10 cellular contexts compared by ENCODE assay signal in the genomic region with DNA sequence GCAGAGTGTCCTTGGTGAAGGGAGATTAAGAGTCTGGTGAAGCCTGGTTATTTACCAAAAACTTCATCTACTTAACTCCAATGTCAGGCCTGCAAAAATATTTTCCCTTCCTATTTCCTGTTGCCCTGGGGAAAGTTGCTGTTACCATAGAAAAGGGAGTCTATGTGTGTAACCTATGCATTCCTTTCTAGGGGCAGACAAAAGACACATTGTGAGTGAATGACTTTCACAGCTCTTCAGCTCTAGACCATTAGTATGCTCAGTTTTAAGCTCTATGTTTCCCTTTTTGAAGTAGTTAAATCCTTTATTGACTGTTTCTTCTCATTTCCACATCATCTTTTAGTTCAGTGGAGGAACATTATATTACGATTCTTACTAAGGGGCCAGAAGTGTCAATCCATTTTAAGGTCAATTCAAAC. TPM values are rescaled to one million over a fixed set of nuclear protein-coding genes. Genes with fewer than 3 reads are reported as not detected.
DNase-seq lines count a peak whose midpoint lies in the region; ATAC-seq and TF ChIP-seq lines count a peak whose summit lies in the region.
"Had no signal": no experiment of that assay in that cellular context is flagged by ENCODE, and none has a peak within 500 bp of the region (broad histone marks: within the 10 kb centered on the region; RNA-seq: fewer than 3 reads in every experiment).

No MANE protein-coding gene starts in this region.

- H4K91ac ChIP-seq in IMR-90 (ENCODE audit: insufficient read depth, low read depth, low read length) = no peak overlapping the region; the same call in 1 of the 2 replicates

- H3K9me1 ChIP-seq in IMR-90 (ENCODE audit: insufficient read depth, low read length) = no peaks in the 10 kb centered on the region; the same call in 1 of the 2 replicates

- CTCF ChIA-PET in IMR-90 (lab: Yijun Ruan, JAX) = no interaction called here

- H2AK5ac ChIP-seq in IMR-90 (ENCODE audit: low read depth, low read length) = no peak overlapping the region

- H3K4me2 ChIP-seq in IMR-90 (ENCODE audit: low read depth, low read length) = no peak overlapping the region

- ATAC-seq in IMR-90 (ENCODE audit: low read depth) (peak; percentile 16; the same call in 1 of the 2 replicates), left lung (no peak), GM18858 (IDR thresholded peaks at IDR 0.05; ENCODE audit: unreplicated experiment) (no peak)
- ATAC-seq: GM12878 had no signal

- no peak overlapping the region for H3K56ac ChIP-seq in IMR-90 (ENCODE audit: extremely low read depth, insufficient read depth, low read length)

- no peak for TF ChIP-seq POLR2A in IMR-90 (IDR thresholded peaks at IDR 0.05; ENCODE audit: low read depth, low read length)

- dilution Hi-C loops in IMR-90 (cut with HindIII; ENCODE audit: low sequenced_read_pairs, unreplicated experiment) = no loop called here

- no TSS peak for BruUV-seq in IMR-90 (replicated peaks; lab: Mats Ljungman, UMichigan)

- H3K27ac ChIP-seq in IMR-90 (ENCODE audit: insufficient read depth, low read length) (no peak overlapping the region), left lung (no peak overlapping the region)

- H3K4ac ChIP-seq in IMR-90 (ENCODE audit: low read depth, low read length) = no peak overlapping the region; the same call in 1 of the 2 replicates

- peak overlapping the region; percentile 73 for H3K18ac ChIP-seq in IMR-90 (ENCODE audit: low read depth, low read length)

- H3K4me1 ChIP-seq in IMR-90 (ENCODE audit: control insufficient read depth, insufficient read depth, low read length) (peaks cover 1% of the 10 kb centered on the region), left lung (peaks cover 3 to 8% of the 10 kb centered on the region in 2 donors)

- no peak for TF ChIP-seq RAD21 in IMR-90 (IDR thresholded peaks at IDR 0.05; ENCODE audit: low read length)

- H3K27me3 ChIP-seq in IMR-90 (ENCODE audit: control insufficient read depth, insufficient read depth, low read length) = no peaks in the 10 kb centered on the region
- no peaks in the 10 kb centered on the region for H3K27me3 ChIP-seq in left lung
- no peaks in the 10 kb centered on the region for H3K27me3 ChIP-seq in MG63

- TF ChIP-seq CTCF in AG10803 (conservative IDR thresholded peaks at IDR 0.05; ENCODE audit: low read length) = no peak
- no peak for TF ChIP-seq CTCF in IMR-90 (conservative IDR thresholded peaks at IDR 0.05; ENCODE audit: low read depth, low read length)
- no peak for TF ChIP-seq CTCF in choroid plexus epithelial cell (conservative IDR thresholded peaks at IDR 0.05; ENCODE audit: low read depth, low read length)
- no peak for TF ChIP-seq CTCF in left lung (IDR thresholded peaks at IDR 0.05)

- H3K9me3 ChIP-seq in IMR-90 (ENCODE audit: control insufficient read depth, insufficient read depth, low read length) (no peaks in the 10 kb centered on the region), left lung (no peaks in the 10 kb centered on the region), MG63 (no peaks in the 10 kb centered on the region)

- peak overlapping the region; percentile 32 for H2BK5ac ChIP-seq in IMR-90 (ENCODE audit: low read depth, low read length, poor library complexity, severe bottlenecking)

- no peak overlapping the region for H2AFZ ChIP-seq in IMR-90 (replicated peaks; ENCODE audit: low read length, poor library complexity)

- DNase-seq in AG10803 (ENCODE audit: low read depth) = peak; percentile 70
- DNase-seq in IMR-90 = peak; percentile 52
- peak; percentile 87 for DNase-seq in choroid plexus epithelial cell (ENCODE audit: low read depth)
- DNase-seq in kidney tubule cell (ENCODE audit: low spot score) = peak; percentile 85
- DNase-seq in left lung = no peak
- no peak for DNase-seq in activated naive CD4-positive, alpha-beta T cell (lab: John Stamatoyannopoulos, UW)
- no peak for DNase-seq in MG63
- DNase-seq: glutamatergic neuron had no signal

- H3K9ac ChIP-seq in IMR-90 (ENCODE audit: low read depth, low read length) = no peak overlapping the region

- peak overlapping the region in 1 of 2 experiments; percentile 33; a peak in 2 of 4 replicates for H4K8ac ChIP-seq in IMR-90 (ENCODE audit: low read depth in 2 of 2, low read length in 2 of 2)

- H4K20me1 ChIP-seq in IMR-90 (ENCODE audit: insufficient read depth, low read length) = no peaks in the 10 kb centered on the region

- H2AK9ac ChIP-seq in IMR-90 (replicated peaks; ENCODE audit: low read depth, low read length, poor library complexity) = no peak overlapping the region

- WGBS in IMR-90 (ENCODE audit: extremely low coverage in 2 of 2, insufficient read length in 1 of 2), 2 experiments = no CpG with 5 or more reads among the region's 1 CpG

- no peaks in the 10 kb centered on the region for H3K79me1 ChIP-seq in IMR-90 (ENCODE audit: low read depth in 1 of 2, low read length in 2 of 2)

- peak overlapping the region; percentile 1; the same call in 1 of the 3 replicates for H2BK15ac ChIP-seq in IMR-90 (ENCODE audit: low read depth, low read length)

- peak overlapping the region; percentile 54; the same call in 1 of the 2 replicates for H2BK120ac ChIP-seq in IMR-90 (ENCODE audit: low read depth, low read length)

- POLR2A ChIA-PET in IMR-90 (lab: Charles Lee; ENCODE audit: unreplicated experiment) = no interaction called here

- H3K23ac ChIP-seq in IMR-90 (ENCODE audit: low read depth, low read length) = no peak overlapping the region

- intact Hi-C loops in IMR-90 (cut with micrococcal nuclease) = no loop called here
- intact Hi-C loops in left lung (cut with DNase I) = no loop called here

- in situ Hi-C loops in IMR-90 (cut with MboI; ENCODE audit: low sequenced_read_pairs) = no loop called here

- H3K4me3 ChIP-seq in AG10803 (ENCODE audit: low read length) = no peak overlapping the region
- no peak overlapping the region for H3K4me3 ChIP-seq in IMR-90 (ENCODE audit: insufficient read depth, low read depth, low read length)
- H3K4me3 ChIP-seq in choroid plexus epithelial cell (ENCODE audit: low read depth, low read length) = no peak overlapping the region
- H3K4me3 ChIP-seq in left lung = no peak overlapping the region
- H3K4me3 ChIP-seq in MG63 = no peak overlapping the region
- H3K4me3 ChIP-seq: GM12878 had no signal

- peak overlapping the region; percentile 74; the same call in 1 of the 2 replicates for H4K5ac ChIP-seq in IMR-90 (ENCODE audit: low read depth, low read length)

- H3K14ac ChIP-seq in IMR-90 (replicated peaks; ENCODE audit: low read depth, low read length) = no peak overlapping the region

- H3K36me3 ChIP-seq in IMR-90 (ENCODE audit: control insufficient read depth, insufficient read depth, low read length) (no peaks in the 10 kb centered on the region), left lung (no peaks in the 10 kb centered on the region), MG63 (no peaks in the 10 kb centered on the region)

- no peak overlapping the region for H2BK20ac ChIP-seq in IMR-90 (ENCODE audit: low read depth, low read length)

TF ChIP-seq in IMR-90, 13 proteins besides CTCF, POLR2A, EP300 and RAD21:
- TF ChIP-seq BHLHE40 (IDR thresholded peaks at IDR 0.05; ENCODE audit: low read depth, low read length) = no peak
- no peak for TF ChIP-seq ELK1 (IDR thresholded peaks at IDR 0.05; ENCODE audit: borderline replicate concordance, low read depth, low read length)
- TF ChIP-seq CHD1 (IDR thresholded peaks at IDR 0.05; ENCODE audit: low read depth, low read length) = no peak
- no peak for TF ChIP-seq MXI1 (IDR thresholded peaks at IDR 0.05; ENCODE audit: borderline replicate concordance, low read depth, low read length)
- TF ChIP-seq MAZ (IDR thresholded peaks at IDR 0.05; ENCODE audit: borderline replicate concordance, low read depth, low read length) = no peak
- TF ChIP-seq RFX5 (IDR thresholded peaks at IDR 0.05; ENCODE audit: low read depth, low read length) = no peak

RNA-seq across cellular contexts. Expression of gene SGCE, which starts 45.6 kb away (rescaled TPM):
- total RNA-seq in IMR-90 (2012; rRNA removed) (36.4 and 40.5 TPM in 2 replicates), left lung (10 to 100 TPM; 49.9 to 80.1 TPM)
- 32.3 and 39.4 TPM in 2 replicates for polyA plus RNA-seq in IMR-90 (2012; rRNA removed)
- 9.6 and 12.8 TPM in 2 replicates for polyA plus RNA-seq in IMR-90 (2012; cell fraction: cytosol; rRNA removed)
- 5.2 and 39.6 TPM in 2 replicates for polyA plus RNA-seq in IMR-90 (2012; cell fraction: nucleus; rRNA removed; ENCODE audit: low replicate concordance)
- total RNA-seq in MG63 (2014; rRNA removed; shearing (Covaris generic); ENCODE audit: low replicate concordance) = 16.8 and 24.7 TPM in 2 replicates

Comparison
In these comparisons a context has a peak if more than half of its experiments do, and no peak if none do; other contexts are left out.
1. DNase-seq: peak in AG10803 (single experiment), IMR-90 (single experiment), choroid plexus epithelial cell (single experiment) and kidney tubule cell (single experiment); none in left lung (0 of 2), activated naive CD4-positive, alpha-beta T cell (0 of 4) and MG63 (single experiment).